ENCODE assay signal across 2 cellular contexts in the genomic region with DNA sequence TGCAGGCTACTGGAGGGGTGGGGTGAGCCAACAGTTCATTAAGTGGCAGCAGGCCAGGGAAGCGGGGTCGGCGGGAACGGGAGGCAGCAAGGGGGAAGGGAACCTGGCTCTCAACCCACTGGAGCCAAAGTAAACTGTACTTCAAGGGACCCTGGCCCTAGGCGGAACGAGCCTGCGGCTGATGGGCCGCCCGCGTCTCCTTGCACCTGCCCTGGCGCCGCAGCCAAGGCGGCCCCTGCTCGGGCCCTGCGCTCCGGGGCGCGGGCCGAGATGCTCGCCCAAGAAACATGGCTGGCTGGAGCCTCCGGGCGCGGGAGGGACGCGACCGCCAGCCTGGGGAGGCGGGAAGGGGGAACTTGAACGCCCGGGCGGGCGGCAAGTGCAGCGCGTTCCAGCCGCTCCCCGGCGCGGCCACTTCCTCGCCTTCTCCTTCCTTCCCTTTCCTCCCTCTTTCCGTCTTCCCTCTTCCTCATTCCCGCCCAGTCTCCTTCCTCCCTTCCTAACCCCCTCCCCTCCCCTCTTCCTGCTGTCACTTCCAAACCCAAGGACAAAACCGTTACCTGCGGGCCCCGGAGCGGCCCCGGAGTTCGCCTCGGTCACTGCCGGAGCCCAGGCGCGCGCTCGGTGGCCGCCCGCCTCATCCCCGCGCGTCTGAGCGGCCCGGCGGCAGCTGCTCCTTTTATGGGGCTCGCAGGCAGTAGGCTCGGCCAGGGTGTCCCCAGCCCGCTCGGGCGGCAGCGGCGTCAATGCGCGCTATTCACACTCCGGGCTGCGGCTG.
A peak's percentile ranks its signal among the peaks of the same experiment; 100 is the strongest.
TF ChIP-seq lines count a peak whose summit lies in the region.

No MANE protein-coding gene starts in this region.

TF ChIP-seq in IMR-90, 13 proteins besides CTCF, POLR2A, EP300 and RAD21:
- no peak for TF ChIP-seq CHD1 (IDR thresholded peaks at IDR 0.05; ENCODE audit: low read depth, low read length)
- no peak for TF ChIP-seq CEBPB (IDR thresholded peaks at IDR 0.05; ENCODE audit: low read depth, low read length)
- TF ChIP-seq NFE2L2 (IDR thresholded peaks at IDR 0.05; ENCODE audit: low read depth, low read length): no peak
- no peak for TF ChIP-seq MXI1 (IDR thresholded peaks at IDR 0.05; ENCODE audit: borderline replicate concordance, low read depth, low read length)
- TF ChIP-seq FOS (IDR thresholded peaks at IDR 0.05; ENCODE audit: low read depth, low read length): no peak
- TF ChIP-seq RCOR1 (IDR thresholded peaks at IDR 0.05; ENCODE audit: insufficient replicate concordance, low read length): no peak
- no peak for TF ChIP-seq MAZ (IDR thresholded peaks at IDR 0.05; ENCODE audit: borderline replicate concordance, low read depth, low read length)
- TF ChIP-seq MAFK (IDR thresholded peaks at IDR 0.05; ENCODE audit: low read depth, low read length): no peak
- TF ChIP-seq BHLHE40 (IDR thresholded peaks at IDR 0.05; ENCODE audit: low read depth, low read length): no peak
- TF ChIP-seq RFX5 (IDR thresholded peaks at IDR 0.05; ENCODE audit: low read depth, low read length): no peak
- TF ChIP-seq, protein P1, sequence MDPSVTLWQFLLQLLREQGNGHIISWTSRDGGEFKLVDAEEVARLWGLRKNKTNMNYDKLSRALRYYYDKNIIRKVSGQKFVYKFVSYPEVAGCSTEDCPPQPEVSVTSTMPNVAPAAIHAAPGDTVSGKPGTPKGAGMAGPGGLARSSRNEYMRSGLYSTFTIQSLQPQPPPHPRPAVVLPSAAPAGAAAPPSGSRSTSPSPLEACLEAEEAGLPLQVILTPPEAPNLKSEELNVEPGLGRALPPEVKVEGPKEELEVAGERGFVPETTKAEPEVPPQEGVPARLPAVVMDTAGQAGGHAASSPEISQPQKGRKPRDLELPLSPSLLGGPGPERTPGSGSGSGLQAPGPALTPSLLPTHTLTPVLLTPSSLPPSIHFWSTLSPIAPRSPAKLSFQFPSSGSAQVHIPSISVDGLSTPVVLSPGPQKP (IDR thresholded peaks at IDR 0.05; ENCODE audit: borderline replicate concordance, low read depth, low read length): no peak
- TF ChIP-seq, protein P2, sequence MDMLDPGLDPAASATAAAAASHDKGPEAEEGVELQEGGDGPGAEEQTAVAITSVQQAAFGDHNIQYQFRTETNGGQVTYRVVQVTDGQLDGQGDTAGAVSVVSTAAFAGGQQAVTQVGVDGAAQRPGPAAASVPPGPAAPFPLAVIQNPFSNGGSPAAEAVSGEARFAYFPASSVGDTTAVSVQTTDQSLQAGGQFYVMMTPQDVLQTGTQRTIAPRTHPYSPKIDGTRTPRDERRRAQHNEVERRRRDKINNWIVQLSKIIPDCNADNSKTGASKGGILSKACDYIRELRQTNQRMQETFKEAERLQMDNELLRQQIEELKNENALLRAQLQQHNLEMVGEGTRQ (IDR thresholded peaks at IDR 0.05; ENCODE audit: low read depth, low read length): no peak
- TF ChIP-seq SMC3 (IDR thresholded peaks at IDR 0.05; ENCODE audit: low read depth, low read length): no peak

TF ChIP-seq in endothelial cell of umbilical vein, 7 proteins besides CTCF, POLR2A, EP300 and RAD21:
- TF ChIP-seq EZH2 (IDR thresholded peaks at IDR 0.05; ENCODE audit: borderline replicate concordance, low read depth, low read length, severe bottlenecking): peak; percentile 41
- no peak for TF ChIP-seq JUN (IDR thresholded peaks at IDR 0.05; ENCODE audit: borderline replicate concordance, insufficient read depth, insufficient read length, low read depth)
TF ChIP-seq in endothelial cell of umbilical vein: peak in this region for 1.
